ENCODE assay signal across 8 cellular contexts in genomic region chr4:147056951-147057630, GRCh38.
DNase-seq lines count a peak whose midpoint lies in the region; ATAC-seq and TF ChIP-seq lines count a peak whose summit lies in the region.

No MANE protein-coding gene starts in this region.

- no peaks in the 10 kb centered on the region for H3K27me3 ChIP-seq in CD8-positive, alpha-beta memory T cell (ENCODE audit: insufficient read depth, low read length, poor library complexity, severe bottlenecking)
- H3K27me3 ChIP-seq in HUES64 (ENCODE audit: insufficient read depth, low read length) (no peaks in the 10 kb centered on the region), breast epithelium (no peaks in the 10 kb centered on the region)

- peaks cover 0 to 3% (median 0%) of the 10 kb centered on the region in 3 donors for H3K36me3 Mint-ChIP-seq in CD8-positive, alpha-beta memory T cell
- H3K36me3 Mint-ChIP-seq in nephron progenitor cell (ENCODE audit: low read depth) = no peaks in the 10 kb centered on the region

- H3K27ac Mint-ChIP-seq in CD8-positive, alpha-beta memory T cell = peak overlapping the region in 7 of 8 donors; percentile 6 to 92 (median 69)
- H3K27ac Mint-ChIP-seq in nephron progenitor cell = peak overlapping the region; percentile 37

- CTCF ChIA-PET in CD8-positive, alpha-beta memory T cell (lab: Charles Lee) = no interaction called here

- H3K36me3 ChIP-seq in CD8-positive, alpha-beta memory T cell (ENCODE audit: insufficient read depth, low read length) = no peaks in the 10 kb centered on the region
- H3K36me3 ChIP-seq in HUES64 (ENCODE audit: insufficient read depth, low read length) (no peaks in the 10 kb centered on the region), breast epithelium (no peaks in the 10 kb centered on the region)

- WGBS in HUES64 = 84% methylated on average over 3 of the region's 3 CpGs

- intact Hi-C loops in breast epithelium (cut with DNase I; ENCODE audit: low total_unique reads) = no loop called here

- no peak overlapping the region for H3K27ac ChIP-seq in CD8-positive, alpha-beta memory T cell (ENCODE audit: low read depth, low read length)
- no peak overlapping the region for H3K27ac ChIP-seq in HUES64 (ENCODE audit: low read depth, low read length)
- no peak overlapping the region for H3K27ac ChIP-seq in breast epithelium

- no peaks in the 10 kb centered on the region for H3K9me3 ChIP-seq in CD8-positive, alpha-beta memory T cell (ENCODE audit: low read length)
- H3K9me3 ChIP-seq in HUES64 (ENCODE audit: insufficient read depth, low read depth, low read length) = no peaks in the 10 kb centered on the region
- no peaks in the 10 kb centered on the region for H3K9me3 ChIP-seq in breast epithelium

- ATAC-seq in HG03571 (IDR thresholded peaks at IDR 0.05; ENCODE audit: unreplicated experiment) = no peak

- peaks cover 0 to 9% of the 10 kb centered on the region in 2 donors for H3K27me3 Mint-ChIP-seq in CD8-positive, alpha-beta memory T cell
- H3K27me3 Mint-ChIP-seq in nephron progenitor cell (ENCODE audit: low read depth, poor library complexity) = no peaks in the 10 kb centered on the region

- peak in 1 of 5 donors; percentile 1 for DNase-seq in CD8-positive, alpha-beta memory T cell
- no peak for DNase-seq in breast epithelium (ENCODE audit: low spot score in 2 of 2)
- DNase-seq in nephron progenitor cell = no peak
- DNase-seq in GM19238 (ENCODE audit: insufficient read length, low spot score) = no peak
- DNase-seq in activated effector memory CD4-positive, alpha-beta T cell treated with anti-CD3 and anti-CD28 coated beads, Interleukin-2, amount 50 U/mL, for 16 hours = no peak
- no peak for DNase-seq in NCI-H226

- no peak for TF ChIP-seq POLR2A in breast epithelium (IDR thresholded peaks at IDR 0.05)

- no peaks in the 10 kb centered on the region for H3K9me3 Mint-ChIP-seq in CD8-positive, alpha-beta memory T cell
- peaks cover 3% of the 10 kb centered on the region for H3K9me3 Mint-ChIP-seq in nephron progenitor cell

- 0 out of 2 replicates have a peak overlapping the region, but pooled peaks have one; percentile 7 for H3K9ac ChIP-seq in HUES64 (ENCODE audit: low read depth, low read length)

- peak overlapping the region; percentile 30 for H3K4me3 ChIP-seq in CD8-positive, alpha-beta memory T cell (ENCODE audit: low read length)
- H3K4me3 ChIP-seq in HUES64 (ENCODE audit: low read length) (peak overlapping the region; percentile 28), breast epithelium (peak overlapping the region; percentile 27 to 47 (median 44))

- peaks cover 11 to 13% (median 12%) of the 10 kb centered on the region in 3 donors for H3K4me1 Mint-ChIP-seq in CD8-positive, alpha-beta memory T cell
- peaks cover 50% of the 10 kb centered on the region for H3K4me1 Mint-ChIP-seq in nephron progenitor cell

- peak overlapping the region; percentile 69 to 85 (median 81) for H3K4me3 Mint-ChIP-seq in CD8-positive, alpha-beta memory T cell
- H3K4me3 Mint-ChIP-seq in nephron progenitor cell = peak overlapping the region; percentile 31

- H3K4me1 ChIP-seq in CD8-positive, alpha-beta memory T cell (ENCODE audit: insufficient read depth, low read length) = no peaks in the 10 kb centered on the region
- H3K4me1 ChIP-seq in HUES64 (ENCODE audit: insufficient read depth, low read length) (peaks cover 17% of the 10 kb centered on the region), breast epithelium (no peaks in the 10 kb centered on the region)

- TF ChIP-seq CTCF in breast epithelium (IDR thresholded peaks at IDR 0.05) = no peak
- no peak for TF ChIP-seq CTCF in nephron progenitor cell (IDR thresholded peaks at IDR 0.05)

- POLR2A ChIA-PET in CD8-positive, alpha-beta memory T cell (lab: Charles Lee) = no interaction called here
